In genomic region chr19:42252365-42253244, GRCh38 we compare ENCODE assay signal across 7 cellular contexts. TPM values are rescaled to one million over a fixed set of nuclear protein-coding genes. Genes with fewer than 3 reads are reported as not detected.
DNase-seq lines count a peak whose midpoint lies in the region; ATAC-seq lines count a peak whose summit lies in the region.

No MANE protein-coding gene starts in this region.

- peak overlapping the region; percentile 73 for H3K27ac ChIP-seq in SJSA1

- H3K27me3 ChIP-seq in H7 (ENCODE audit: control insufficient read depth, insufficient read depth, low read length) (no peaks in the 10 kb centered on the region; the same call in 1 of the 2 replicates), SJSA1 (replicated peaks) (no peaks in the 10 kb centered on the region), mononuclear cell (ENCODE audit: insufficient read depth, low read length) (no peaks in the 10 kb centered on the region)

- peaks cover 3% of the 10 kb centered on the region for H3K36me3 ChIP-seq in H7 (replicated peaks; ENCODE audit: control insufficient read depth, insufficient read depth, low read length)
- peaks cover 46% of the 10 kb centered on the region for H3K36me3 ChIP-seq in SJSA1

- H3K4me3 ChIP-seq in H7 (ENCODE audit: insufficient read depth, low read depth, low read length) = peak overlapping the region; percentile 80
- H3K4me3 ChIP-seq in SJSA1 = peak overlapping the region; percentile 85
- H3K4me3 ChIP-seq in mononuclear cell (ENCODE audit: low read length) = peak overlapping the region; percentile 49

- ATAC-seq in GM18868 (IDR thresholded peaks at IDR 0.05; ENCODE audit: unreplicated experiment) (no peak), HG03520 (IDR thresholded peaks at IDR 0.05; ENCODE audit: unreplicated experiment) (no peak)

- H3K9me3 ChIP-seq in SJSA1 (replicated peaks) (no peaks in the 10 kb centered on the region; the same call in 1 of the 2 replicates), mononuclear cell (ENCODE audit: low read depth, low read length) (no peaks in the 10 kb centered on the region)

- DNase-seq in H7 (peak; percentile 70), SJSA1 (ENCODE audit: low read depth in 1 of 2, low spot score in 2 of 2) (peak in 1 of 2 experiments; percentile 56), epidermal melanocyte (ENCODE audit: insufficient read length, low spot score) (peak; percentile 84), ureter (ENCODE audit: low spot score) (peak; percentile 58)

- H3K4me1 ChIP-seq in SJSA1 (replicated peaks) = peaks cover 41% of the 10 kb centered on the region
- H3K4me1 ChIP-seq in mononuclear cell (ENCODE audit: insufficient read depth, low read length) = peaks cover 39% of the 10 kb centered on the region

RNA-seq across cellular contexts. Expression of gene ERF, which starts 2.3 kb away (rescaled TPM):
- total RNA-seq in H7 (2014; rRNA removed; shearing (Covaris generic)) = 73.0 and 106 TPM in 2 replicates
- 11.0 and 32.6 TPM in 2 replicates for total RNA-seq in SJSA1 (2014; rRNA removed; shearing (Covaris generic))
- total RNA-seq in mononuclear cell (35.2 TPM), ureter (47.4 TPM)

RNA-seq across cellular contexts. Expression of gene GSK3A, which starts 10.2 kb away (rescaled TPM):
- total RNA-seq in H7 (2014; rRNA removed; shearing (Covaris generic)) = 29.1 and 40.4 TPM in 2 replicates
- total RNA-seq in SJSA1 (2014; rRNA removed; shearing (Covaris generic)) = 23.2 and 26.7 TPM in 2 replicates
- total RNA-seq in mononuclear cell = 13.1 TPM
- 36.4 TPM for total RNA-seq in ureter

RNA-seq across cellular contexts. Expression of gene CIC, which starts 16.4 kb away (rescaled TPM):
- 16.1 and 20.1 TPM in 2 replicates for total RNA-seq in H7 (2014; rRNA removed; shearing (Covaris generic))
- total RNA-seq in SJSA1 (2014; rRNA removed; shearing (Covaris generic)) = 13.0 and 21.5 TPM in 2 replicates
- total RNA-seq in mononuclear cell = 36.0 TPM
- 83.4 TPM for total RNA-seq in ureter

RNA-seq across cellular contexts. Expression of gene ZNF526, which starts 32.5 kb away (rescaled TPM):
- total RNA-seq in H7 (2014; rRNA removed; shearing (Covaris generic)) = 14.6 and 16.1 TPM in 2 replicates
- 5.0 and 10.5 TPM in 2 replicates for total RNA-seq in SJSA1 (2014; rRNA removed; shearing (Covaris generic))
- 5.2 TPM for total RNA-seq in mononuclear cell
- total RNA-seq in ureter = 13.2 TPM

RNA-seq across cellular contexts. Expression of gene DEDD2, which starts 35.1 kb away (rescaled TPM):
- total RNA-seq in H7 (2014; rRNA removed; shearing (Covaris generic)) = 58.0 and 63.6 TPM in 2 replicates
- total RNA-seq in SJSA1 (2014; rRNA removed; shearing (Covaris generic)) = 15.9 and 16.9 TPM in 2 replicates
- total RNA-seq in mononuclear cell (128 TPM), ureter (24.7 TPM)
